In the genomic region with DNA sequence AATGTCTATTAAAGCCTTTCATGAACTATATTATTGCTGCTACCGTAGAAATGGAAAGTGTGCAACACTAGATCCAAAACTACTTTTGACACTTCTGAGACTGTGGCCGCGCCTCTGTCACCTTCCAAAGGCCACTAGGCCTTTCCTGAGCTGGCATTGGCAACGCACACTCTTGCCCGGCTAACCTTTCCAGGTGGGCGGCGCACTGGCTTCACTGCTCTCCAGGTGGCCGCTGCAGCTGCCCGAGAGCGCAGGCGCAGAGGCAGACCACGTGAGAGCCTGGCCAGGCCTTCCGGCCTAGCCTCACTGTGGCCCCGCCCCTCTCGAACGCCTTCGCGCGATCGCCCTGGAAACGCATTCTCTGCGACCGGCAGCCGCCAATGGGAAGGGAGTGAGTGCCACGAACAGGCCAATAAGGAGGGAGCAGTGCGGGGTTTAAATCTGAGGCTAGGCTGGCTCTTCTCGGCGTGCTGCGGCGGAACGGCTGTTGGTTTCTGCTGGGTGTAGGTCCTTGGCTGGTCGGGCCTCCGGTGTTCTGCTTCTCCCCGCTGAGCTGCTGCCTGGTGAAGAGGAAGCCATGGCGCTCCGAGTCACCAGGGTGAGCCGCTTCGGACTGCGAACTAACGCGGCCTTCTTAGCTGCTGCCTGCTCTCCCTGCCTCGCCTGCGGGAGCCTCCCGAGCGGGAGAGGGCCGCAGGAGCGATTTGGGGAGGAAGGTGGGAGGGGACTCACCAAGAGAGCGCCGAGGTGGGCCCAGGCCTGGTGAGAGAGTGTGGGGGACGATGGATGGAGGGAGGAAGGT, we compare ENCODE assay signal across 1 cellular context.
TF ChIP-seq lines count a peak whose summit lies in the region.

A gene (plus strand): TSS at position 465 of the 802 bp plus-strand sequence. CDS start 113 bp downstream, at position 578.

TF ChIP-seq in HepG2, 621 proteins besides CTCF, POLR2A, EP300 and RAD21 (continued from another document and continues in another):
- TF ChIP-seq, protein P1, sequence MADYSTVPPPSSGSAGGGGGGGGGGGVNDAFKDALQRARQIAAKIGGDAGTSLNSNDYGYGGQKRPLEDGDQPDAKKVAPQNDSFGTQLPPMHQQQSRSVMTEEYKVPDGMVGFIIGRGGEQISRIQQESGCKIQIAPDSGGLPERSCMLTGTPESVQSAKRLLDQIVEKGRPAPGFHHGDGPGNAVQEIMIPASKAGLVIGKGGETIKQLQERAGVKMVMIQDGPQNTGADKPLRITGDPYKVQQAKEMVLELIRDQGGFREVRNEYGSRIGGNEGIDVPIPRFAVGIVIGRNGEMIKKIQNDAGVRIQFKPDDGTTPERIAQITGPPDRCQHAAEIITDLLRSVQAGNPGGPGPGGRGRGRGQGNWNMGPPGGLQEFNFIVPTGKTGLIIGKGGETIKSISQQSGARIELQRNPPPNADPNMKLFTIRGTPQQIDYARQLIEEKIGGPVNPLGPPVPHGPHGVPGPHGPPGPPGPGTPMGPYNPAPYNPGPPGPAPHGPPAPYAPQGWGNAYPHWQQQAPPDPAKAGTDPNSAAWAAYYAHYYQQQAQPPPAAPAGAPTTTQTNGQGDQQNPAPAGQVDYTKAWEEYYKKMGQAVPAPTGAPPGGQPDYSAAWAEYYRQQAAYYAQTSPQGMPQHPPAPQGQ (CRISPR knock-in tag; IDR thresholded peaks at IDR 0.05; ENCODE audit: borderline replicate concordance): no peak
- TF ChIP-seq THAP11 (CRISPR knock-in tag; IDR thresholded peaks at IDR 0.05) (peak; percentile 81), AHR (CRISPR knock-in tag; IDR thresholded peaks at IDR 0.05) (no peak), ZNF607 (CRISPR knock-in tag; IDR thresholded peaks at IDR 0.05; ENCODE audit: borderline replicate concordance) (peak; percentile 82; the same call in 1 of the 2 replicates), KLF12 (CRISPR knock-in tag; IDR thresholded peaks at IDR 0.05; ENCODE audit: borderline replicate concordance) (peak; percentile 74; the same call in 1 of the 2 replicates), ARNTL (CRISPR knock-in tag; IDR thresholded peaks at IDR 0.05) (peak; percentile 76; the same call in 1 of the 2 replicates), ZNF570 (CRISPR knock-in tag; IDR thresholded peaks at IDR 0.05; ENCODE audit: borderline replicate concordance) (no peak), YEATS2 (CRISPR knock-in tag; IDR thresholded peaks at IDR 0.05; ENCODE audit: borderline replicate concordance) (peak; percentile 86; the same call in 1 of the 2 replicates), ZNF350 (CRISPR knock-in tag; IDR thresholded peaks at IDR 0.05; ENCODE audit: borderline replicate concordance, low read depth) (peak; percentile 75; the same call in 1 of the 2 replicates), ELF4 (CRISPR knock-in tag; IDR thresholded peaks at IDR 0.05; ENCODE audit: borderline replicate concordance) (no peak), MYC (CRISPR knock-in tag; IDR thresholded peaks at IDR 0.05; ENCODE audit: borderline replicate concordance) (no peak; the same call in none of the 2 replicates), WIZ (CRISPR knock-in tag; IDR thresholded peaks at IDR 0.05) (no peak), ZNF615 (CRISPR knock-in tag; IDR thresholded peaks at IDR 0.05; ENCODE audit: borderline replicate concordance) (no peak), PPARG (CRISPR knock-in tag; conservative IDR thresholded peaks at IDR 0.05) (no peak), ZNF775 (CRISPR knock-in tag; IDR thresholded peaks at IDR 0.05; ENCODE audit: borderline replicate concordance) (peak; percentile 76; the same call in 1 of the 2 replicates), RBM39 (IDR thresholded peaks at IDR 0.05; ENCODE audit: low read depth, low read length, poor library complexity, severe bottlenecking) (no peak), NFE2 (CRISPR knock-in tag; IDR thresholded peaks at IDR 0.05) (no peak), ADNP (CRISPR knock-in tag; IDR thresholded peaks at IDR 0.05) (no peak)
- TF ChIP-seq, protein P2, sequence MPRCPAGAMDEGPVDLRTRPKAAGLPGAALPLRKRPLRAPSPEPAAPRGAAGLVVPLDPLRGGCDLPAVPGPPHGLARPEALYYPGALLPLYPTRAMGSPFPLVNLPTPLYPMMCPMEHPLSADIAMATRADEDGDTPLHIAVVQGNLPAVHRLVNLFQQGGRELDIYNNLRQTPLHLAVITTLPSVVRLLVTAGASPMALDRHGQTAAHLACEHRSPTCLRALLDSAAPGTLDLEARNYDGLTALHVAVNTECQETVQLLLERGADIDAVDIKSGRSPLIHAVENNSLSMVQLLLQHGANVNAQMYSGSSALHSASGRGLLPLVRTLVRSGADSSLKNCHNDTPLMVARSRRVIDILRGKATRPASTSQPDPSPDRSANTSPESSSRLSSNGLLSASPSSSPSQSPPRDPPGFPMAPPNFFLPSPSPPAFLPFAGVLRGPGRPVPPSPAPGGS (CRISPR knock-in tag; IDR thresholded peaks at IDR 0.05): no peak; the same call in 1 of the 2 replicates
- TF ChIP-seq, protein P3, sequence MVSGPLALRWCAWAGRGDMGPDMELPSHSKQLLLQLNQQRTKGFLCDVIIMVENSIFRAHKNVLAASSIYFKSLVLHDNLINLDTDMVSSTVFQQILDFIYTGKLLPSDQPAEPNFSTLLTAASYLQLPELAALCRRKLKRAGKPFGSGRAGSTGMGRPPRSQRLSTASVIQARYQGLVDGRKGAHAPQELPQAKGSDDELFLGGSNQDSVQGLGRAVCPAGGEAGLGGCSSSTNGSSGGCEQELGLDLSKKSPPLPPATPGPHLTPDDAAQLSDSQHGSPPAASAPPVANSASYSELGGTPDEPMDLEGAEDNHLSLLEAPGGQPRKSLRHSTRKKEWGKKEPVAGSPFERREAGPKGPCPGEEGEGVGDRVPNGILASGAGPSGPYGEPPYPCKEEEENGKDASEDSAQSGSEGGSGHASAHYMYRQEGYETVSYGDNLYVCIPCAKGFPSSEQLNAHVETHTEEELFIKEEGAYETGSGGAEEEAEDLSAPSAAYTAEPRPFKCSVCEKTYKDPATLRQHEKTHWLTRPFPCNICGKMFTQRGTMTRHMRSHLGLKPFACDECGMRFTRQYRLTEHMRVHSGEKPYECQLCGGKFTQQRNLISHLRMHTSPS (CRISPR knock-in tag; IDR thresholded peaks at IDR 0.05; ENCODE audit: low read depth): peak; percentile 89
- TF ChIP-seq, protein P4, sequence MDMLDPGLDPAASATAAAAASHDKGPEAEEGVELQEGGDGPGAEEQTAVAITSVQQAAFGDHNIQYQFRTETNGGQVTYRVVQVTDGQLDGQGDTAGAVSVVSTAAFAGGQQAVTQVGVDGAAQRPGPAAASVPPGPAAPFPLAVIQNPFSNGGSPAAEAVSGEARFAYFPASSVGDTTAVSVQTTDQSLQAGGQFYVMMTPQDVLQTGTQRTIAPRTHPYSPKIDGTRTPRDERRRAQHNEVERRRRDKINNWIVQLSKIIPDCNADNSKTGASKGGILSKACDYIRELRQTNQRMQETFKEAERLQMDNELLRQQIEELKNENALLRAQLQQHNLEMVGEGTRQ (IDR thresholded peaks at IDR 0.05; ENCODE audit: low read depth, low read length): peak; percentile 77
- TF ChIP-seq, protein P4 (CRISPR knock-in tag; IDR thresholded peaks at IDR 0.05; ENCODE audit: borderline replicate concordance): peak; percentile 92; the same call in 1 of the 2 replicates
- TF ChIP-seq, protein P5, sequence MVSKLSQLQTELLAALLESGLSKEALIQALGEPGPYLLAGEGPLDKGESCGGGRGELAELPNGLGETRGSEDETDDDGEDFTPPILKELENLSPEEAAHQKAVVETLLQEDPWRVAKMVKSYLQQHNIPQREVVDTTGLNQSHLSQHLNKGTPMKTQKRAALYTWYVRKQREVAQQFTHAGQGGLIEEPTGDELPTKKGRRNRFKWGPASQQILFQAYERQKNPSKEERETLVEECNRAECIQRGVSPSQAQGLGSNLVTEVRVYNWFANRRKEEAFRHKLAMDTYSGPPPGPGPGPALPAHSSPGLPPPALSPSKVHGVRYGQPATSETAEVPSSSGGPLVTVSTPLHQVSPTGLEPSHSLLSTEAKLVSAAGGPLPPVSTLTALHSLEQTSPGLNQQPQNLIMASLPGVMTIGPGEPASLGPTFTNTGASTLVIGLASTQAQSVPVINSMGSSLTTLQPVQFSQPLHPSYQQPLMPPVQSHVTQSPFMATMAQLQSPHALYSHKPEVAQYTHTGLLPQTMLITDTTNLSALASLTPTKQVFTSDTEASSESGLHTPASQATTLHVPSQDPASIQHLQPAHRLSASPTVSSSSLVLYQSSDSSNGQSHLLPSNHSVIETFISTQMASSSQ (IDR thresholded peaks at IDR 0.05; ENCODE audit: low read depth): no peak
- TF ChIP-seq, protein P5 (CRISPR knock-in tag; IDR thresholded peaks at IDR 0.05; ENCODE audit: borderline replicate concordance): peak; percentile 62; the same call in 1 of the 2 replicates
- TF ChIP-seq, protein P6, sequence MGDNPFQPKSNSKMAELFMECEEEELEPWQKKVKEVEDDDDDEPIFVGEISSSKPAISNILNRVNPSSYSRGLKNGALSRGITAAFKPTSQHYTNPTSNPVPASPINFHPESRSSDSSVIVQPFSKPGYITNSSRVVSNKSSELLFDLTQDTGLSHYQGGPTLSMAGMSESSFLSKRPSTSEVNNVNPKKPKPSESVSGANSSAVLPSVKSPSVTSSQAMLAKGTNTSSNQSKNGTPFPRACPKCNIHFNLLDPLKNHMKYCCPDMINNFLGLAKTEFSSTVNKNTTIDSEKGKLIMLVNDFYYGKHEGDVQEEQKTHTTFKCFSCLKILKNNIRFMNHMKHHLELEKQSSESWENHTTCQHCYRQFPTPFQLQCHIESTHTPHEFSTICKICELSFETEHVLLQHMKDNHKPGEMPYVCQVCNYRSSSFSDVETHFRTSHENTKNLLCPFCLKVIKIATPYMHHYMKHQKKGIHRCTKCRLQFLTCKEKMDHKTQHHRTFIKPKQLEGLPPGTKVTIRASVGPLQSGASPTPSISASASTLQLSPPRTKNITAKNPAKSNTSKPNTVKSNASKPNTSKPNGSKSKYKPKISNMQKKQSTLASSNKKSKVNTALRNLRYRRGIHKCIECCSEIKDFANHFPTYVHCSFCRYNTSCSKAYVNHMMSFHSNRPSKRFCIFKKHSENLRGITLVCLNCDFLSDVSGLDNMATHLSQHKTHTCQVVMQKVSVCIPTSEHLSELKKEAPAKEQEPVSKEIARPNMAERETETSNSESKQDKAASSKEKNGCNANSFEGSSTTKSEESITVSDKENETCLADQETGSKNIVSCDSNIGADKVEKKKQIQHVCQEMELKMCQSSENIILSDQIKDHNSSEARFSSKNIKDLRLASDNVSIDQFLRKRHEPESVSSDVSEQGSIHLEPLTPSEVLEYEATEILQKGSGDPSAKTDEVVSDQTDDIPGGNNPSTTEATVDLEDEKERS (CRISPR knock-in tag; IDR thresholded peaks at IDR 0.05): peak; percentile 48; the same call in 1 of the 2 replicates
- TF ChIP-seq, protein P7, sequence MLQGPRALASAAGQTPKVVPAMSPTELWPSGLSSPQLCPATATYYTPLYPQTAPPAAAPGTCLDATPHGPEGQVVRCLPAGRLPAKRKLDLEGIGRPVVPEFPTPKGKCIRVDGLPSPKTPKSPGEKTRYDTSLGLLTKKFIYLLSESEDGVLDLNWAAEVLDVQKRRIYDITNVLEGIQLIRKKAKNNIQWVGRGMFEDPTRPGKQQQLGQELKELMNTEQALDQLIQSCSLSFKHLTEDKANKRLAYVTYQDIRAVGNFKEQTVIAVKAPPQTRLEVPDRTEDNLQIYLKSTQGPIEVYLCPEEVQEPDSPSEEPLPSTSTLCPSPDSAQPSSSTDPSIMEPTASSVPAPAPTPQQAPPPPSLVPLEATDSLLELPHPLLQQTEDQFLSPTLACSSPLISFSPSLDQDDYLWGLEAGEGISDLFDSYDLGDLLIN (CRISPR knock-in tag; IDR thresholded peaks at IDR 0.05; ENCODE audit: borderline replicate concordance): no peak
- TF ChIP-seq, protein P8, sequence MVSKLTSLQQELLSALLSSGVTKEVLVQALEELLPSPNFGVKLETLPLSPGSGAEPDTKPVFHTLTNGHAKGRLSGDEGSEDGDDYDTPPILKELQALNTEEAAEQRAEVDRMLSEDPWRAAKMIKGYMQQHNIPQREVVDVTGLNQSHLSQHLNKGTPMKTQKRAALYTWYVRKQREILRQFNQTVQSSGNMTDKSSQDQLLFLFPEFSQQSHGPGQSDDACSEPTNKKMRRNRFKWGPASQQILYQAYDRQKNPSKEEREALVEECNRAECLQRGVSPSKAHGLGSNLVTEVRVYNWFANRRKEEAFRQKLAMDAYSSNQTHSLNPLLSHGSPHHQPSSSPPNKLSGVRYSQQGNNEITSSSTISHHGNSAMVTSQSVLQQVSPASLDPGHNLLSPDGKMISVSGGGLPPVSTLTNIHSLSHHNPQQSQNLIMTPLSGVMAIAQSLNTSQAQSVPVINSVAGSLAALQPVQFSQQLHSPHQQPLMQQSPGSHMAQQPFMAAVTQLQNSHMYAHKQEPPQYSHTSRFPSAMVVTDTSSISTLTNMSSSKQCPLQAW (CRISPR knock-in tag; IDR thresholded peaks at IDR 0.05): peak; percentile 48; the same call in 1 of the 2 replicates
- TF ChIP-seq, protein P9, sequence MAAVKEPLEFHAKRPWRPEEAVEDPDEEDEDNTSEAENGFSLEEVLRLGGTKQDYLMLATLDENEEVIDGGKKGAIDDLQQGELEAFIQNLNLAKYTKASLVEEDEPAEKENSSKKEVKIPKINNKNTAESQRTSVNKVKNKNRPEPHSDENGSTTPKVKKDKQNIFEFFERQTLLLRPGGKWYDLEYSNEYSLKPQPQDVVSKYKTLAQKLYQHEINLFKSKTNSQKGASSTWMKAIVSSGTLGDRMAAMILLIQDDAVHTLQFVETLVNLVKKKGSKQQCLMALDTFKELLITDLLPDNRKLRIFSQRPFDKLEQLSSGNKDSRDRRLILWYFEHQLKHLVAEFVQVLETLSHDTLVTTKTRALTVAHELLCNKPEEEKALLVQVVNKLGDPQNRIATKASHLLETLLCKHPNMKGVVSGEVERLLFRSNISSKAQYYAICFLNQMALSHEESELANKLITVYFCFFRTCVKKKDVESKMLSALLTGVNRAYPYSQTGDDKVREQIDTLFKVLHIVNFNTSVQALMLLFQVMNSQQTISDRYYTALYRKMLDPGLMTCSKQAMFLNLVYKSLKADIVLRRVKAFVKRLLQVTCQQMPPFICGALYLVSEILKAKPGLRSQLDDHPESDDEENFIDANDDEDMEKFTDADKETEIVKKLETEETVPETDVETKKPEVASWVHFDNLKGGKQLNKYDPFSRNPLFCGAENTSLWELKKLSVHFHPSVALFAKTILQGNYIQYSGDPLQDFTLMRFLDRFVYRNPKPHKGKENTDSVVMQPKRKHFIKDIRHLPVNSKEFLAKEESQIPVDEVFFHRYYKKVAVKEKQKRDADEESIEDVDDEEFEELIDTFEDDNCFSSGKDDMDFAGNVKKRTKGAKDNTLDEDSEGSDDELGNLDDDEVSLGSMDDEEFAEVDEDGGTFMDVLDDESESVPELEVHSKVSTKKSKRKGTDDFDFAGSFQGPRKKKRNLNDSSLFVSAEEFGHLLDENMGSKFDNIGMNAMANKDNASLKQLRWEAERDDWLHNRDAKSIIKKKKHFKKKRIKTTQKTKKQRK (IDR thresholded peaks at IDR 0.05; ENCODE audit: low read length): no peak
